Comparison of ENCODE assay signal across 10 cellular contexts in genomic region chr4:112895785-112896184, GRCh38.
DNase-seq lines count a peak whose midpoint lies in the region; ATAC-seq, FAIRE-seq and TF ChIP-seq lines count a peak whose summit lies in the region.
"Had no signal": no experiment of that assay in that cellular context is flagged by ENCODE, and none has a peak within 500 bp of the region (broad histone marks: within the 10 kb centered on the region; RNA-seq: fewer than 3 reads in every experiment).

No MANE protein-coding gene starts in this region.

- peaks cover 61% of the 10 kb centered on the region for H3K4me1 Mint-ChIP-seq in neural crest cell

- ATAC-seq in GM18505 (IDR thresholded peaks at IDR 0.05; ENCODE audit: unreplicated experiment) (peak; percentile 62), HG02884 (IDR thresholded peaks at IDR 0.05; ENCODE audit: unreplicated experiment) (peak; percentile 85)

- H3K27ac Mint-ChIP-seq in neural crest cell (ENCODE audit: unreplicated experiment): peak overlapping the region; percentile 94
- H3K27ac Mint-ChIP-seq: activated T-helper 1 cell treated with anti-CD3 and anti-CD28 coated beads, Interleukin-12 subunit alpha, Interleukin-12 subunit beta, Interleukin-2, Interleukin-4 antibody, amounts not matched to agents 30 ng/mL and 10 ng/mL and 1 ng/mL, durations not matched to agents 14 hours and 24 hours and 36 hours had no signal

- peaks cover 2% of the 10 kb centered on the region for H3K9me3 Mint-ChIP-seq in neural crest cell
- H3K9me3 Mint-ChIP-seq: activated T-helper 1 cell treated with anti-CD3 and anti-CD28 coated beads, Interleukin-12 subunit alpha, Interleukin-12 subunit beta, Interleukin-2, Interleukin-4 antibody, amounts not matched to agents 30 ng/mL and 10 ng/mL and 1 ng/mL, durations not matched to agents 14 hours and 24 hours and 36 hours had no signal

- TF ChIP-seq POLR2A in GM18505 (IDR thresholded peaks at IDR 0.05; ENCODE audit: borderline replicate concordance, extremely low read depth, insufficient read depth, insufficient read length): no peak

- H3K4me3 Mint-ChIP-seq in neural crest cell: peak overlapping the region; percentile 18
- H3K4me3 Mint-ChIP-seq: activated T-helper 1 cell treated with anti-CD3 and anti-CD28 coated beads, Interleukin-12 subunit alpha, Interleukin-12 subunit beta, Interleukin-2, Interleukin-4 antibody, amounts not matched to agents 30 ng/mL and 10 ng/mL and 1 ng/mL, durations not matched to agents 14 hours and 24 hours and 36 hours had no signal

- TF ChIP-seq CTCF in neural crest cell (conservative IDR thresholded peaks at IDR 0.05): no peak

- peaks cover 4% of the 10 kb centered on the region for H3K36me3 Mint-ChIP-seq in neural crest cell (ENCODE audit: low read depth)

- H3K27me3 Mint-ChIP-seq in neural crest cell (ENCODE audit: low read depth): no peaks in the 10 kb centered on the region

- DNase-seq in ecto neural progenitor cell (ENCODE audit: low spot score): peak; percentile 53
- peak; percentile 16 for DNase-seq in neural crest cell (ENCODE audit: low read depth, low spot score)
- no peak for DNase-seq in HuH-7.5 (ENCODE audit: low spot score)
- no peak for DNase-seq in NCI-H2107 treated with DMSO at 0.1 percent for 48 hours (lab: John Stamatoyannopoulos, UW; ENCODE audit: unreplicated experiment)
- DNase-seq in cerebellar nuclear complex (lab: John Stamatoyannopoulos, UW): no peak
- no peak for DNase-seq in GM19239 (ENCODE audit: insufficient read length, low spot score)

- FAIRE-seq in GM19239 (lab: Jason Lieb, UNC): no peak
- FAIRE-seq: G401.6 had no signal

Comparison
In these comparisons a context has a peak if more than half of its experiments do, and no peak if none do; other contexts are left out.
1. DNase-seq: peak in ecto neural progenitor cell (single experiment) and neural crest cell (single experiment); none in HuH-7.5 (single experiment), NCI-H2107 treated with DMSO at 0.1 percent for 48 hours (single experiment), cerebellar nuclear complex (0 of 2) and GM19239 (single experiment).